ENCODE assay signal across 8 cellular contexts in genomic region chr21:33362044-33362555, GRCh38. TPM values are rescaled to one million over a fixed set of nuclear protein-coding genes. Genes with fewer than 3 reads are reported as not detected.
DNase-seq lines count a peak whose midpoint lies in the region; ATAC-seq, FAIRE-seq and TF ChIP-seq lines count a peak whose summit lies in the region.

No MANE protein-coding gene starts in this region.

- H3K4me1 ChIP-seq in Caco-2: peaks cover 18% of the 10 kb centered on the region

- TF ChIP-seq CTCF in Caco-2 (IDR thresholded peaks at IDR 0.05; ENCODE audit: insufficient read depth in 1 of 2, low read depth in 1 of 2, low read length in 1 of 2, severe bottlenecking in 1 of 2, unreplicated experiment in 1 of 2): no peak

- no peak for FAIRE-seq in frontal cortex (lab: Jason Lieb, UNC)

- CTCF ChIA-PET in Caco-2 (lab: Charles Lee): interaction anchor here (0.6 to 2.8 kb wide), 20 partner anchors 8 to 368 kb away, joined by 3 to 41 read pairs (median 5); partner anchors contain the start of genes IFNAR1 and TMEM50B

- no peaks in the 10 kb centered on the region for H3K36me3 ChIP-seq in Caco-2 (ENCODE audit: control insufficient read depth, insufficient read depth, low read length)

- POLR2A ChIA-PET in Caco-2 (lab: Charles Lee): interaction anchor here (1.3 kb wide), 1 partner anchor 43 kb away, joined by 11 read pairs; no protein-coding TSS in a partner anchor

- peaks cover 14% of the 10 kb centered on the region for H3K4me1 Mint-ChIP-seq in Caco-2 (ENCODE audit: low read depth, unreplicated experiment)
- peaks cover 17% of the 10 kb centered on the region for H3K4me1 Mint-ChIP-seq in activated naive CD8-positive, alpha-beta T cell (ENCODE audit: low read depth)
- H3K4me1 Mint-ChIP-seq in stimulated activated naive B cell treated with anti-CD40 and anti-IgM and Interleukin-4, amounts not matched to agents 10 μg/mL and 1 μg/mL and 100 μg/mL, for 72 hours: peaks cover 30 to 45% of the 10 kb centered on the region in 2 donors

- peaks cover 6% of the 10 kb centered on the region for H3K36me3 Mint-ChIP-seq in Caco-2 (ENCODE audit: insufficient read depth, unreplicated experiment)
- no peaks in the 10 kb centered on the region for H3K36me3 Mint-ChIP-seq in activated naive CD8-positive, alpha-beta T cell
- peaks cover 4 to 16% of the 10 kb centered on the region in 2 donors for H3K36me3 Mint-ChIP-seq in stimulated activated naive B cell treated with anti-CD40 and anti-IgM and Interleukin-4, amounts not matched to agents 10 μg/mL and 1 μg/mL and 100 μg/mL, for 72 hours

- H3K27me3 ChIP-seq in Caco-2 (replicated peaks; ENCODE audit: control insufficient read depth, insufficient read depth, low read length): no peaks in the 10 kb centered on the region

- peaks cover 5% of the 10 kb centered on the region; the same call in 1 of the 2 replicates for H3K9me3 ChIP-seq in Caco-2

- H3K27ac Mint-ChIP-seq in Caco-2 (ENCODE audit: unreplicated experiment): peak overlapping the region; percentile 79
- H3K27ac Mint-ChIP-seq in activated naive CD8-positive, alpha-beta T cell: peak overlapping the region; percentile 92
- H3K27ac Mint-ChIP-seq in stimulated activated naive B cell treated with anti-CD40 and anti-IgM and Interleukin-4, amounts not matched to agents 10 μg/mL and 1 μg/mL and 100 μg/mL, for 72 hours: peak overlapping the region; percentile 85

- no TSS peak for BruUV-seq in Caco-2 (replicated peaks; lab: Mats Ljungman, UMichigan)

- peaks cover 13% of the 10 kb centered on the region for H3K9me3 Mint-ChIP-seq in Caco-2 (ENCODE audit: unreplicated experiment)
- peaks cover under 1% of the 10 kb centered on the region for H3K9me3 Mint-ChIP-seq in activated naive CD8-positive, alpha-beta T cell (ENCODE audit: low read depth)
- H3K9me3 Mint-ChIP-seq in stimulated activated naive B cell treated with anti-CD40 and anti-IgM and Interleukin-4, amounts not matched to agents 10 μg/mL and 1 μg/mL and 100 μg/mL, for 72 hours: peaks cover 6 to 8% of the 10 kb centered on the region in 2 donors

- peak overlapping the region; percentile 68 for H3K4me3 Mint-ChIP-seq in Caco-2 (ENCODE audit: unreplicated experiment)
- H3K4me3 Mint-ChIP-seq in activated naive CD8-positive, alpha-beta T cell: peak overlapping the region; percentile 89
- H3K4me3 Mint-ChIP-seq in stimulated activated naive B cell treated with anti-CD40 and anti-IgM and Interleukin-4, amounts not matched to agents 10 μg/mL and 1 μg/mL and 100 μg/mL, for 72 hours: peak overlapping the region; percentile 75

- intact Hi-C loops in Caco-2 (cut with micrococcal nuclease; ENCODE audit: unreplicated experiment) (no loop called here), left colon (cut with DNase I, micrococcal nuclease) (loop anchor here in 1 of 2 donors (5.0 kb wide), 1 partner anchor 160 kb away; no protein-coding TSS in a partner anchor)

- no peaks in the 10 kb centered on the region for H3K27me3 Mint-ChIP-seq in Caco-2 (ENCODE audit: insufficient read depth, unreplicated experiment)
- H3K27me3 Mint-ChIP-seq in activated naive CD8-positive, alpha-beta T cell: no peaks in the 10 kb centered on the region
- no peaks in the 10 kb centered on the region for H3K27me3 Mint-ChIP-seq in stimulated activated naive B cell treated with anti-CD40 and anti-IgM and Interleukin-4, amounts not matched to agents 10 μg/mL and 1 μg/mL and 100 μg/mL, for 72 hours

- ATAC-seq in left colon: peak; percentile 51
- peak; percentile 64 to 69 for ATAC-seq in stimulated activated naive B cell treated with anti-CD40 and anti-IgM and Interleukin-4, amounts not matched to agents 10 μg/mL and 1 μg/mL and 100 μg/mL, for 72 hours (replicated peaks)

- no peak for DNase-seq in Caco-2
- peak; percentile 87 for DNase-seq in Jurkat, Clone E6-1 (ENCODE audit: low read depth, low spot score)
- peak; percentile 85 for DNase-seq in SHP77 treated with DMSO at 0.1 percent for 48 hours (lab: John Stamatoyannopoulos, UW)
- DNase-seq in left colon: peak; percentile 59 to 65
- DNase-seq in stimulated activated naive B cell treated with anti-CD40 and anti-IgM and Interleukin-4, amounts not matched to agents 10 μg/mL and 1 μg/mL and 100 μg/mL, for 72 hours: peak; percentile 36
- DNase-seq in frontal cortex (ENCODE audit: low spot score in 2 of 2): no peak
- DNase-seq in inferior parietal cortex (ENCODE audit: extremely low spot score): no peak

- no peak overlapping the region for H3K4me3 ChIP-seq in Caco-2 (ENCODE audit: low read depth, low read length)
- peak overlapping the region; percentile 42 for H3K4me3 ChIP-seq in Jurkat, Clone E6-1 (ENCODE audit: low read length)

RNA-seq across cellular contexts. Expression of gene IFNAR1, which starts 37.3 kb away (rescaled TPM):
- total RNA-seq in Caco-2 (2022): 19.7 and 20.4 TPM in 2 replicates
- polyA plus RNA-seq in Jurkat, Clone E6-1 (2012; ENCODE audit: insufficient read depth, insufficient read length): 16.9 TPM
- 10 to 100 TPM; 37.1 to 50.1 TPM for total RNA-seq in left colon
- 49.3 TPM for total RNA-seq in frontal cortex

RNA-seq across cellular contexts. Expression of gene IFNGR2, which starts 41.1 kb away (rescaled TPM):
- 47.0 and 56.9 TPM in 2 replicates for total RNA-seq in Caco-2 (2022)
- 43.7 TPM for polyA plus RNA-seq in Jurkat, Clone E6-1 (2012; ENCODE audit: insufficient read depth, insufficient read length)
- 100 to 1,000 TPM in 1 of 2 donors, 10 to 100 TPM in 1; 71.9 to 140 TPM for total RNA-seq in left colon
- total RNA-seq in frontal cortex: 60.3 TPM

Comparison
In these comparisons a context has a peak if more than half of its experiments do, and no peak if none do; other contexts are left out.
1. DNase-seq: peak in Jurkat, Clone E6-1 (single experiment), SHP77 treated with DMSO at 0.1 percent for 48 hours (single experiment), left colon (2 of 2) and stimulated activated naive B cell treated with anti-CD40 and anti-IgM and Interleukin-4, amounts not matched to agents 10 μg/mL and 1 μg/mL and 100 μg/mL, for 72 hours (single experiment); none in Caco-2 (0 of 2), frontal cortex (0 of 2) and inferior parietal cortex (single experiment).
2. Peak in every context shown above with its lines, with median percentiles within 50 percentile points of each other: H3K27ac Mint-ChIP-seq and H3K4me3 Mint-ChIP-seq.